Comparison of ENCODE assay signal across 2 cellular contexts in genomic region chr1:172533511-172534116, GRCh38.
A peak's percentile ranks its signal among the peaks of the same experiment; 100 is the strongest.
TF ChIP-seq lines count a peak whose summit lies in the region.

No MANE protein-coding gene starts in this region.

TF ChIP-seq in SK-N-SH treated with all-trans-retinoic acid at 6 μM for 48 hours, 23 proteins besides CTCF, POLR2A, EP300 and RAD21 (continued from another document):
- TF ChIP-seq TSHZ2 (CRISPR knock-in tag; IDR thresholded peaks at IDR 0.05) (no peak), CSDC2 (CRISPR knock-in tag; IDR thresholded peaks at IDR 0.05) (no peak), ZNF8 (CRISPR knock-in tag; IDR thresholded peaks at IDR 0.05) (no peak), POU6F1 (CRISPR knock-in tag; IDR thresholded peaks at IDR 0.05; ENCODE audit: borderline replicate concordance, low read depth) (no peak), GLIS3 (CRISPR knock-in tag; IDR thresholded peaks at IDR 0.05) (no peak), OSR1 (CRISPR knock-in tag; IDR thresholded peaks at IDR 0.05) (no peak), PPARA (CRISPR knock-in tag; IDR thresholded peaks at IDR 0.05; ENCODE audit: borderline replicate concordance) (no peak), RARB (CRISPR knock-in tag; IDR thresholded peaks at IDR 0.05) (no peak; the same call in 1 of the 2 replicates), TOX (CRISPR knock-in tag; IDR thresholded peaks at IDR 0.05; ENCODE audit: borderline replicate concordance) (no peak), ZC3H10 (CRISPR knock-in tag; IDR thresholded peaks at IDR 0.05) (no peak), ESRRG (CRISPR knock-in tag; IDR thresholded peaks at IDR 0.05) (no peak), PATZ1 (CRISPR knock-in tag; IDR thresholded peaks at IDR 0.05; ENCODE audit: borderline replicate concordance) (no peak), ISL1 (CRISPR knock-in tag; IDR thresholded peaks at IDR 0.05) (no peak), TCF4 (CRISPR knock-in tag; IDR thresholded peaks at IDR 0.05; ENCODE audit: borderline replicate concordance) (no peak), ARNTL (CRISPR knock-in tag; IDR thresholded peaks at IDR 0.05; ENCODE audit: borderline replicate concordance, low read depth) (no peak), BACH2 (CRISPR knock-in tag; IDR thresholded peaks at IDR 0.05; ENCODE audit: borderline replicate concordance) (no peak)

TF ChIP-seq in K562, 482 proteins besides CTCF, POLR2A, EP300 and RAD21 (continued from another document and continues in another):
- TF ChIP-seq TBL1XR1 (IDR thresholded peaks at IDR 0.05; ENCODE audit: low read length in 2 of 2) = 0 out of 4 replicates have a peak, but pooled peaks of 1 of the 2 experiments have one; percentile 13
- TF ChIP-seq, protein P1, sequence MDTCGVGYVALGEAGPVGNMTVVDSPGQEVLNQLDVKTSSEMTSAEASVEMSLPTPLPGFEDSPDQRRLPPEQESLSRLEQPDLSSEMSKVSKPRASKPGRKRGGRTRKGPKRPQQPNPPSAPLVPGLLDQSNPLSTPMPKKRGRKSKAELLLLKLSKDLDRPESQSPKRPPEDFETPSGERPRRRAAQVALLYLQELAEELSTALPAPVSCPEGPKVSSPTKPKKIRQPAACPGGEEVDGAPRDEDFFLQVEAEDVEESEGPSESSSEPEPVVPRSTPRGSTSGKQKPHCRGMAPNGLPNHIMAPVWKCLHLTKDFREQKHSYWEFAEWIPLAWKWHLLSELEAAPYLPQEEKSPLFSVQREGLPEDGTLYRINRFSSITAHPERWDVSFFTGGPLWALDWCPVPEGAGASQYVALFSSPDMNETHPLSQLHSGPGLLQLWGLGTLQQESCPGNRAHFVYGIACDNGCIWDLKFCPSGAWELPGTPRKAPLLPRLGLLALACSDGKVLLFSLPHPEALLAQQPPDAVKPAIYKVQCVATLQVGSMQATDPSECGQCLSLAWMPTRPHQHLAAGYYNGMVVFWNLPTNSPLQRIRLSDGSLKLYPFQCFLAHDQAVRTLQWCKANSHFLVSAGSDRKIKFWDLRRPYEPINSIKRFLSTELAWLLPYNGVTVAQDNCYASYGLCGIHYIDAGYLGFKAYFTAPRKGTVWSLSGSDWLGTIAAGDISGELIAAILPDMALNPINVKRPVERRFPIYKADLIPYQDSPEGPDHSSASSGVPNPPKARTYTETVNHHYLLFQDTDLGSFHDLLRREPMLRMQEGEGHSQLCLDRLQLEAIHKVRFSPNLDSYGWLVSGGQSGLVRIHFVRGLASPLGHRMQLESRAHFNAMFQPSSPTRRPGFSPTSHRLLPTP (IDR thresholded peaks at IDR 0.05; ENCODE audit: borderline replicate concordance, extremely low read depth, insufficient read length) = no peak
- no peak for TF ChIP-seq GATAD2B (IDR thresholded peaks at IDR 0.05; ENCODE audit: borderline replicate concordance)
- no peak for TF ChIP-seq RBM15 (IDR thresholded peaks at IDR 0.05; ENCODE audit: insufficient read depth, low read length)
- no peak for TF ChIP-seq SP1 (CRISPR knock-in tag; IDR thresholded peaks at IDR 0.05)
- TF ChIP-seq SMAD3 (CRISPR knock-in tag; conservative IDR thresholded peaks at IDR 0.05) = no peak
- TF ChIP-seq CGGBP1 (CRISPR knock-in tag; IDR thresholded peaks at IDR 0.05) = no peak
- no peak for TF ChIP-seq ZNF217 (CRISPR knock-in tag; IDR thresholded peaks at IDR 0.05)
- TF ChIP-seq MBD1 (CRISPR knock-in tag; IDR thresholded peaks at IDR 0.05) = no peak
- TF ChIP-seq BCLAF1 (IDR thresholded peaks at IDR 0.05; ENCODE audit: borderline replicate concordance in 1 of 2, control insufficient read depth in 1 of 2, low read depth in 2 of 2, low read length in 1 of 2) = 0 out of 4 replicates have a peak, but pooled peaks of 1 of the 2 experiments have one; percentile 14
- no peak for TF ChIP-seq SMARCE1 (IDR thresholded peaks at IDR 0.05)
- no peak for TF ChIP-seq GTF2E2 (tag; IDR thresholded peaks at IDR 0.05)
- TF ChIP-seq MIER1 (IDR thresholded peaks at IDR 0.05; ENCODE audit: low read depth) = no peak
- no peak for TF ChIP-seq MCM2 (IDR thresholded peaks at IDR 0.05; ENCODE audit: low read depth)
- TF ChIP-seq IRF9 (tag; IDR thresholded peaks at IDR 0.05) = no peak
- TF ChIP-seq LCOR (CRISPR knock-in tag; IDR thresholded peaks at IDR 0.05) = no peak; the same call in 1 of the 2 replicates
- TF ChIP-seq MECOM (CRISPR knock-in tag; IDR thresholded peaks at IDR 0.05) = no peak
- TF ChIP-seq ZNF174 (CRISPR knock-in tag; IDR thresholded peaks at IDR 0.05) = no peak
- no peak for TF ChIP-seq ZNF668 (CRISPR knock-in tag; IDR thresholded peaks at IDR 0.05)
- no peak for TF ChIP-seq POLR3G (IDR thresholded peaks at IDR 0.05; ENCODE audit: extremely low read depth, insufficient read length, insufficient replicate concordance)
- TF ChIP-seq BHLHE40 (IDR thresholded peaks at IDR 0.05; ENCODE audit: low read length) = peak; percentile 33; the same call in 1 of the 2 replicates
- 0 out of 2 replicates have a peak, but pooled peaks have one; percentile 22 for TF ChIP-seq RERE (CRISPR knock-in tag; IDR thresholded peaks at IDR 0.05; ENCODE audit: borderline replicate concordance)
- no peak for TF ChIP-seq ZNF778 (CRISPR knock-in tag; IDR thresholded peaks at IDR 0.05)
- TF ChIP-seq, protein P2, sequence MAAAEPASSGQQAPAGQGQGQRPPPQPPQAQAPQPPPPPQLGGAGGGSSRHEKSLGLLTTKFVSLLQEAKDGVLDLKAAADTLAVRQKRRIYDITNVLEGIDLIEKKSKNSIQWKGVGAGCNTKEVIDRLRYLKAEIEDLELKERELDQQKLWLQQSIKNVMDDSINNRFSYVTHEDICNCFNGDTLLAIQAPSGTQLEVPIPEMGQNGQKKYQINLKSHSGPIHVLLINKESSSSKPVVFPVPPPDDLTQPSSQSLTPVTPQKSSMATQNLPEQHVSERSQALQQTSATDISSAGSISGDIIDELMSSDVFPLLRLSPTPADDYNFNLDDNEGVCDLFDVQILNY (CRISPR knock-in tag; IDR thresholded peaks at IDR 0.05) = no peak
- TF ChIP-seq RBM39 (optimal IDR thresholded peaks at IDR 0.05; ENCODE audit: low read depth, low read length) = no peak
- no peak for TF ChIP-seq ZNF592 (IDR thresholded peaks at IDR 0.05)
- TF ChIP-seq MAFK (IDR thresholded peaks at IDR 0.05; ENCODE audit: low read length) = no peak
- TF ChIP-seq ZNF212 (CRISPR knock-in tag; IDR thresholded peaks at IDR 0.05) = no peak
- peak in 1 of 2 experiments; percentile 7; a peak in 1 of 4 replicates for TF ChIP-seq SIN3A (IDR thresholded peaks at IDR 0.05; ENCODE audit: borderline replicate concordance in 2 of 2, control insufficient read depth in 1 of 2, low read depth in 2 of 2, low read length in 2 of 2)
- TF ChIP-seq KDM2B (CRISPR knock-in tag; IDR thresholded peaks at IDR 0.05) = no peak
- TF ChIP-seq ELF2 (CRISPR knock-in tag; IDR thresholded peaks at IDR 0.05) = no peak
- no peak for TF ChIP-seq HNRNPLL (IDR thresholded peaks at IDR 0.05; ENCODE audit: low read depth, low read length, poor library complexity, severe bottlenecking)
